20 cellular contexts compared by ENCODE assay signal in the genomic region with DNA sequence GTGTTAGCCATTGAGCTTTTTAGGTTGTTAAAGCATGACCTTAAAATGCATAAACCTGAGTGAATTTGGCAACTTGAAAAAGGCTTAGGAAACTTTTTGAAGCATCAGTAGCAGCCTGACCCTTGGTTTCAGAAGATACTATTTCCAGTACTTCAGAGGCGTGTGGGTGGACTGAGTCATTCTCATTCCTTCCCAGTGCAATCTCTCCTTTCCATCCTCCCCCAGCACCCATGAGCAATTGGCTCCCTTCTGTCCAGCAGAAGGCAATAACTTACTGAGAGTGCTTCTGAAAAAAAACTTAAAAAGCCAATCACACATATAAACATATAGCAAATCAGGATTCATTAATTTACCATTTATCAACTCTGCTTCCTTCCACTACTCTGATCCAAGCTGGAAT.
DNase-seq lines count a peak whose midpoint lies in the region; ATAC-seq and TF ChIP-seq lines count a peak whose summit lies in the region.
"Had no signal": no experiment of that assay in that cellular context is flagged by ENCODE, and none has a peak within 500 bp of the region (broad histone marks: within the 10 kb centered on the region; RNA-seq: fewer than 3 reads in every experiment).

No MANE protein-coding gene starts in this region.

- no peak overlapping the region for H3K27ac Mint-ChIP-seq in activated CD8-positive, alpha-beta T cell treated with anti-CD3 and anti-CD28 coated beads for 36 hours
- H3K27ac Mint-ChIP-seq in activated CD8-positive, alpha-beta T cell treated with anti-CD3 and anti-CD28 coated beads, Interleukin-2, amount 10 ng/mL, durations not matched to agents 7 days and 5 days = no peak overlapping the region
- no peak overlapping the region for H3K27ac Mint-ChIP-seq in activated naive CD8-positive, alpha-beta T cell treated with anti-CD3 and anti-CD28 coated beads, Interleukin-2, amount 50 U/mL, for 24 hours
- H3K27ac Mint-ChIP-seq in mesothelial cell of epicardium = no peak overlapping the region
- no peak overlapping the region for H3K27ac Mint-ChIP-seq in CD4-positive, alpha-beta T cell
- H3K27ac Mint-ChIP-seq: CD4-positive, alpha-beta memory T cell had no signal

- no peaks in the 10 kb centered on the region for H3K4me1 Mint-ChIP-seq in activated CD8-positive, alpha-beta T cell treated with anti-CD3 and anti-CD28 coated beads for 36 hours (ENCODE audit: low read depth)
- no peaks in the 10 kb centered on the region for H3K4me1 Mint-ChIP-seq in activated CD8-positive, alpha-beta T cell treated with anti-CD3 and anti-CD28 coated beads, Interleukin-2, amount 10 ng/mL, durations not matched to agents 7 days and 5 days (ENCODE audit: low read depth)
- peaks cover 3% of the 10 kb centered on the region for H3K4me1 Mint-ChIP-seq in activated naive CD8-positive, alpha-beta T cell treated with anti-CD3 and anti-CD28 coated beads, Interleukin-2, amount 50 U/mL, for 24 hours
- H3K4me1 Mint-ChIP-seq in mesothelial cell of epicardium = no peaks in the 10 kb centered on the region
- H3K4me1 Mint-ChIP-seq in CD4-positive, alpha-beta T cell (ENCODE audit: low read depth) = no peaks in the 10 kb centered on the region
- H3K4me1 Mint-ChIP-seq: CD4-positive, alpha-beta memory T cell had no signal

- no peaks in the 10 kb centered on the region for H3K27me3 Mint-ChIP-seq in activated CD8-positive, alpha-beta T cell treated with anti-CD3 and anti-CD28 coated beads for 36 hours
- no peaks in the 10 kb centered on the region for H3K27me3 Mint-ChIP-seq in activated CD8-positive, alpha-beta T cell treated with anti-CD3 and anti-CD28 coated beads, Interleukin-2, amount 10 ng/mL, durations not matched to agents 7 days and 5 days (ENCODE audit: low read depth)
- H3K27me3 Mint-ChIP-seq in activated naive CD8-positive, alpha-beta T cell treated with anti-CD3 and anti-CD28 coated beads, Interleukin-2, amount 50 U/mL, for 24 hours = peaks cover 1% of the 10 kb centered on the region
- no peaks in the 10 kb centered on the region for H3K27me3 Mint-ChIP-seq in mesothelial cell of epicardium (ENCODE audit: low read depth)
- no peaks in the 10 kb centered on the region for H3K27me3 Mint-ChIP-seq in CD4-positive, alpha-beta T cell
- H3K27me3 Mint-ChIP-seq: CD4-positive, alpha-beta memory T cell had no signal

- H3K9me3 Mint-ChIP-seq in activated CD8-positive, alpha-beta T cell treated with anti-CD3 and anti-CD28 coated beads for 36 hours = peaks cover 8% of the 10 kb centered on the region
- peaks cover 6% of the 10 kb centered on the region for H3K9me3 Mint-ChIP-seq in activated CD8-positive, alpha-beta T cell treated with anti-CD3 and anti-CD28 coated beads, Interleukin-2, amount 10 ng/mL, durations not matched to agents 7 days and 5 days (ENCODE audit: insufficient read depth)
- H3K9me3 Mint-ChIP-seq in activated naive CD8-positive, alpha-beta T cell treated with anti-CD3 and anti-CD28 coated beads, Interleukin-2, amount 50 U/mL, for 24 hours = peaks cover 6% of the 10 kb centered on the region
- peaks cover 75% of the 10 kb centered on the region for H3K9me3 Mint-ChIP-seq in mesothelial cell of epicardium
- H3K9me3 Mint-ChIP-seq in CD4-positive, alpha-beta T cell = peaks cover 11% of the 10 kb centered on the region

- H3K9me3 ChIP-seq in CD4-positive, alpha-beta T cell (ENCODE audit: control insufficient read depth, low read length) = peaks cover 3% of the 10 kb centered on the region
- no peaks in the 10 kb centered on the region for H3K9me3 ChIP-seq in Peyer's patch
- H3K9me3 ChIP-seq: A549 had no signal

- H3K4me3 Mint-ChIP-seq in activated CD8-positive, alpha-beta T cell treated with anti-CD3 and anti-CD28 coated beads for 36 hours = no peak overlapping the region
- no peak overlapping the region for H3K4me3 Mint-ChIP-seq in activated CD8-positive, alpha-beta T cell treated with anti-CD3 and anti-CD28 coated beads, Interleukin-2, amount 10 ng/mL, durations not matched to agents 7 days and 5 days
- H3K4me3 Mint-ChIP-seq in activated naive CD8-positive, alpha-beta T cell treated with anti-CD3 and anti-CD28 coated beads, Interleukin-2, amount 50 U/mL, for 24 hours = no peak overlapping the region
- no peak overlapping the region for H3K4me3 Mint-ChIP-seq in mesothelial cell of epicardium
- H3K4me3 Mint-ChIP-seq in CD4-positive, alpha-beta T cell = no peak overlapping the region
- H3K4me3 Mint-ChIP-seq: CD4-positive, alpha-beta memory T cell had no signal

- no peaks in the 10 kb centered on the region for H3K4me1 ChIP-seq in Peyer's patch
- H3K4me1 ChIP-seq: A549 had no signal

- H3K4me3 ChIP-seq in Peyer's patch = no peak overlapping the region
- H3K4me3 ChIP-seq: A549, K562 had no signal

- intact Hi-C loops in activated CD8-positive, alpha-beta T cell treated with anti-CD3 and anti-CD28 coated beads for 36 hours (cut with micrococcal nuclease) = no loop called here
- intact Hi-C loops in CD4-positive, alpha-beta T cell (cut with DNase I, micrococcal nuclease) = no loop called here

- peak; percentile 3 for DNase-seq in activated CD8-positive, alpha-beta T cell treated with anti-CD3 and anti-CD28 coated beads for 36 hours
- no peak for DNase-seq in activated CD8-positive, alpha-beta T cell treated with anti-CD3 and anti-CD28 coated beads, Interleukin-2, amount 10 ng/mL, durations not matched to agents 7 days and 5 days
- DNase-seq in activated naive CD8-positive, alpha-beta T cell treated with anti-CD3 and anti-CD28 coated beads, Interleukin-2, amount 50 U/mL, for 24 hours = no peak
- peak; percentile 49 for DNase-seq in occipital lobe (lab: John Stamatoyannopoulos, UW)
- no peak for DNase-seq in mesothelial cell of epicardium (ENCODE audit: low spot score in 2 of 2, unreplicated experiment in 2 of 2)
- DNase-seq in ureter (ENCODE audit: low spot score) = no peak
- no peak for DNase-seq in CD4-positive, alpha-beta T cell
- no peak for DNase-seq in Peyer's patch
- DNase-seq: AML-193; CD4-positive, alpha-beta memory T cell; DMS79 treated with DMSO at 0.1 percent for 48 hours; GOT3; NCI-H1436 treated with DMSO at 0.1 percent for 48 hours; NCI-H2081 treated with DMSO at 0.1 percent for 48 hours; NCI-H526; NK-92 treated with Interleukin-12 subunit alpha and Interleukin-12 subunit beta, amount 100 ng/mL, for 24 hours; OCI-M1 had no signal

- H3K36me3 ChIP-seq in Peyer's patch = no peaks in the 10 kb centered on the region

- CTCF ChIA-PET in activated CD8-positive, alpha-beta T cell treated with anti-CD3 and anti-CD28 coated beads for 36 hours (lab: Charles Lee) = no interaction called here
- CTCF ChIA-PET in activated CD8-positive, alpha-beta T cell treated with anti-CD3 and anti-CD28 coated beads, Interleukin-2, amount 10 ng/mL, durations not matched to agents 7 days and 5 days (lab: Charles Lee) = no interaction called here
- CTCF ChIA-PET in CD4-positive, alpha-beta T cell (lab: Charles Lee) = no interaction called here

- H3K27me3 ChIP-seq in CD4-positive, alpha-beta T cell (ENCODE audit: control insufficient read depth, insufficient read depth, low read length) = no peaks in the 10 kb centered on the region
- H3K27me3 ChIP-seq in Peyer's patch = no peaks in the 10 kb centered on the region

- H3K27ac ChIP-seq in CD4-positive, alpha-beta T cell (ENCODE audit: low read depth, low read length) = no peak overlapping the region
- no peak overlapping the region for H3K27ac ChIP-seq in Peyer's patch
- H3K27ac ChIP-seq: A549, HL-60 had no signal

- H3K36me3 Mint-ChIP-seq in activated CD8-positive, alpha-beta T cell treated with anti-CD3 and anti-CD28 coated beads for 36 hours (ENCODE audit: low read depth) = no peaks in the 10 kb centered on the region
- no peaks in the 10 kb centered on the region for H3K36me3 Mint-ChIP-seq in activated CD8-positive, alpha-beta T cell treated with anti-CD3 and anti-CD28 coated beads, Interleukin-2, amount 10 ng/mL, durations not matched to agents 7 days and 5 days (ENCODE audit: low read depth)
- H3K36me3 Mint-ChIP-seq in activated naive CD8-positive, alpha-beta T cell treated with anti-CD3 and anti-CD28 coated beads, Interleukin-2, amount 50 U/mL, for 24 hours (ENCODE audit: low read depth) = no peaks in the 10 kb centered on the region
- no peaks in the 10 kb centered on the region for H3K36me3 Mint-ChIP-seq in mesothelial cell of epicardium
- H3K36me3 Mint-ChIP-seq in CD4-positive, alpha-beta T cell (ENCODE audit: low read depth) = no peaks in the 10 kb centered on the region
- H3K36me3 Mint-ChIP-seq: CD4-positive, alpha-beta memory T cell had no signal

- POLR2A ChIA-PET in activated CD8-positive, alpha-beta T cell treated with anti-CD3 and anti-CD28 coated beads for 36 hours (lab: Charles Lee) = no interaction called here
- POLR2A ChIA-PET in activated CD8-positive, alpha-beta T cell treated with anti-CD3 and anti-CD28 coated beads, Interleukin-2, amount 10 ng/mL, durations not matched to agents 7 days and 5 days (lab: Charles Lee) = no interaction called here
- POLR2A ChIA-PET in CD4-positive, alpha-beta T cell (lab: Charles Lee) = no interaction called here

- TF ChIP-seq POLR2A in Peyer's patch (IDR thresholded peaks at IDR 0.05) = no peak

- no peak for TF ChIP-seq CTCF in activated CD8-positive, alpha-beta T cell treated with anti-CD3 and anti-CD28 coated beads for 36 hours (IDR thresholded peaks at IDR 0.05)
- TF ChIP-seq CTCF in mesothelial cell of epicardium (IDR thresholded peaks at IDR 0.05; ENCODE audit: unreplicated experiment) (no peak), Peyer's patch (IDR thresholded peaks at IDR 0.05) (no peak)
- no peak for TF ChIP-seq CTCF in CD4-positive, alpha-beta T cell (IDR thresholded peaks at IDR 0.05)

- no peak for ATAC-seq in activated CD8-positive, alpha-beta T cell treated with anti-CD3 and anti-CD28 coated beads for 36 hours
- ATAC-seq in activated CD8-positive, alpha-beta T cell treated with anti-CD3 and anti-CD28 coated beads, Interleukin-2, amount 10 ng/mL, durations not matched to agents 7 days and 5 days = no peak
- peak; percentile 57 for ATAC-seq in activated naive CD8-positive, alpha-beta T cell treated with anti-CD3 and anti-CD28 coated beads, Interleukin-2, amount 50 U/mL, for 24 hours
- ATAC-seq in CD4-positive, alpha-beta T cell (ENCODE audit: poor library complexity) = no peak
- ATAC-seq: A549, K562 had no signal

Comparison
In these comparisons a context has a peak if more than half of its experiments do, and no peak if none do; other contexts are left out.
1. DNase-seq: peak in activated CD8-positive, alpha-beta T cell treated with anti-CD3 and anti-CD28 coated beads for 36 hours (single experiment) and occipital lobe (single experiment); none in activated CD8-positive, alpha-beta T cell treated with anti-CD3 and anti-CD28 coated beads, Interleukin-2, amount 10 ng/mL, durations not matched to agents 7 days and 5 days (single experiment), activated naive CD8-positive, alpha-beta T cell treated with anti-CD3 and anti-CD28 coated beads, Interleukin-2, amount 50 U/mL, for 24 hours (single experiment), mesothelial cell of epicardium (0 of 2), ureter (single experiment), CD4-positive, alpha-beta T cell (0 of 10) and Peyer's patch (0 of 3).